In genomic region chr7:149028346-149029109, GRCh38 we compare ENCODE assay signal across 1 cellular context.
TF ChIP-seq lines count a peak whose summit lies in the region.

A gene with protein sequence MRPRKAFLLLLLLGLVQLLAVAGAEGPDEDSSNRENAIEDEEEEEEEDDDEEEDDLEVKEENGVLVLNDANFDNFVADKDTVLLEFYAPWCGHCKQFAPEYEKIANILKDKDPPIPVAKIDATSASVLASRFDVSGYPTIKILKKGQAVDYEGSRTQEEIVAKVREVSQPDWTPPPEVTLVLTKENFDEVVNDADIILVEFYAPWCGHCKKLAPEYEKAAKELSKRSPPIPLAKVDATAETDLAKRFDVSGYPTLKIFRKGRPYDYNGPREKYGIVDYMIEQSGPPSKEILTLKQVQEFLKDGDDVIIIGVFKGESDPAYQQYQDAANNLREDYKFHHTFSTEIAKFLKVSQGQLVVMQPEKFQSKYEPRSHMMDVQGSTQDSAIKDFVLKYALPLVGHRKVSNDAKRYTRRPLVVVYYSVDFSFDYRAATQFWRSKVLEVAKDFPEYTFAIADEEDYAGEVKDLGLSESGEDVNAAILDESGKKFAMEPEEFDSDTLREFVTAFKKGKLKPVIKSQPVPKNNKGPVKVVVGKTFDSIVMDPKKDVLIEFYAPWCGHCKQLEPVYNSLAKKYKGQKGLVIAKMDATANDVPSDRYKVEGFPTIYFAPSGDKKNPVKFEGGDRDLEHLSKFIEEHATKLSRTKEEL (minus strand): TSS chr7:149028505. CDS start chr7:149028408, 97 bp downstream.

TF ChIP-seq in HEK293, 187 proteins besides CTCF, POLR2A, EP300 and RAD21 (continued from another document and continues in another):
- TF ChIP-seq ZBTB21 (tag by site-specific recombination; IDR thresholded peaks at IDR 0.05): no peak
- no peak; the same call in 1 of the 2 replicates for TF ChIP-seq IKZF3 (tag by site-specific recombination; IDR thresholded peaks at IDR 0.05)
- TF ChIP-seq SCRT1 (tag by site-specific recombination; IDR thresholded peaks at IDR 0.05; ENCODE audit: borderline replicate concordance): no peak
- peak; percentile 22; the same call in 1 of the 2 replicates for TF ChIP-seq ZNF223 (tag by site-specific recombination; IDR thresholded peaks at IDR 0.05)
- no peak for TF ChIP-seq MYNN (tag by site-specific recombination; IDR thresholded peaks at IDR 0.05; ENCODE audit: borderline replicate concordance)
- TF ChIP-seq, protein P1, sequence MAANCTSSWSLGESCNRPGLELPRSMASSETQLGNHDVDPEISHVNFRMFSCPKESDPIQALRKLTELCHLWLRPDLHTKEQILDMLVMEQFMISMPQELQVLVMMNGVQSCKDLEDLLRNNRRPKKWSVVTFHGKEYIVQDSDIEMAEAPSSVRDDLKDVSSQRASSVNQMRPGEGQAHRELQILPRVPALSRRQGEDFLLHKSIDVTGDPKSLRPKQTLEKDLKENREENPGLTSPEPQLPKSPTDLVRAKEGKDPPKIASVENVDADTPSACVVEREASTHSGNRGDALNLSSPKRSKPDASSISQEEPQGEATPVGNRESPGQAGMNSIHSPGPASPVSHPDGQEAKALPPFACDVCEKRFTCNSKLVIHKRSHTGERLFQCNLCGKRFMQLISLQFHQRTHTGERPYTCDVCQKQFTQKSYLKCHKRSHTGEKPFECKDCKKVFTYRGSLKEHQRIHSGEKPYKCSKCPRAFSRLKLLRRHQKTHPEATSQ (tag by site-specific recombination; IDR thresholded peaks at IDR 0.05): no peak
- TF ChIP-seq, protein P2, sequence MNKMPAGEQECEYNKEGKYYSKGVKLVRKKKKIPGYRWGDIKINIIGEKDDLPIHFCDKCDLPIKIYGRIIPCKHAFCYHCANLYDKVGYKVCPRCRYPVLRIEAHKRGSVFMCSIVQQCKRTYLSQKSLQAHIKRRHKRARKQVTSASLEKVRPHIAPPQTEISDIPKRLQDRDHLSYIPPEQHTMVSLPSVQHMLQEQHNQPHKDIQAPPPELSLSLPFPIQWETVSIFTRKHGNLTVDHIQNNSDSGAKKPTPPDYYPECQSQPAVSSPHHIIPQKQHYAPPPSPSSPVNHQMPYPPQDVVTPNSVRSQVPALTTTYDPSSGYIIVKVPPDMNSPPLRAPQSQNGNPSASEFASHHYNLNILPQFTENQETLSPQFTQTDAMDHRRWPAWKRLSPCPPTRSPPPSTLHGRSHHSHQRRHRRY (tag by site-specific recombination; IDR thresholded peaks at IDR 0.05): no peak
- TF ChIP-seq ZNF664 (tag by site-specific recombination; IDR thresholded peaks at IDR 0.05): no peak
- TF ChIP-seq ZIC2 (tag by site-specific recombination; IDR thresholded peaks at IDR 0.05): peak; percentile 84
- peak; percentile 80 for TF ChIP-seq ZNF366 (tag by site-specific recombination; conservative IDR thresholded peaks at IDR 0.05)
- TF ChIP-seq REPIN1 (tag by site-specific recombination; IDR thresholded peaks at IDR 0.05; ENCODE audit: low read depth): no peak
- no peak for TF ChIP-seq ZFP41 (tag by site-specific recombination; IDR thresholded peaks at IDR 0.05; ENCODE audit: borderline replicate concordance)
- peak; percentile 63; the same call in 1 of the 2 replicates for TF ChIP-seq ZNF501 (tag by site-specific recombination; IDR thresholded peaks at IDR 0.05)
- TF ChIP-seq, protein P3, sequence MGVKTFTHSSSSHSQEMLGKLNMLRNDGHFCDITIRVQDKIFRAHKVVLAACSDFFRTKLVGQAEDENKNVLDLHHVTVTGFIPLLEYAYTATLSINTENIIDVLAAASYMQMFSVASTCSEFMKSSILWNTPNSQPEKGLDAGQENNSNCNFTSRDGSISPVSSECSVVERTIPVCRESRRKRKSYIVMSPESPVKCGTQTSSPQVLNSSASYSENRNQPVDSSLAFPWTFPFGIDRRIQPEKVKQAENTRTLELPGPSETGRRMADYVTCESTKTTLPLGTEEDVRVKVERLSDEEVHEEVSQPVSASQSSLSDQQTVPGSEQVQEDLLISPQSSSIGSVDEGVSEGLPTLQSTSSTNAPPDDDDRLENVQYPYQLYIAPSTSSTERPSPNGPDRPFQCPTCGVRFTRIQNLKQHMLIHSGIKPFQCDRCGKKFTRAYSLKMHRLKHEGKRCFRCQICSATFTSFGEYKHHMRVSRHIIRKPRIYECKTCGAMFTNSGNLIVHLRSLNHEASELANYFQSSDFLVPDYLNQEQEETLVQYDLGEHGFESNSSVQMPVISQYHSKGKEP (tag by site-specific recombination; IDR thresholded peaks at IDR 0.05): 0 out of 2 replicates have a peak, but pooled peaks have one; percentile 31
- TF ChIP-seq PRDM1 (tag by site-specific recombination; IDR thresholded peaks at IDR 0.05): no peak
- TF ChIP-seq ZNF2 (tag by site-specific recombination; IDR thresholded peaks at IDR 0.05): 0 out of 2 replicates have a peak, but pooled peaks have one; percentile 17
- no peak for TF ChIP-seq AEBP2 (tag by site-specific recombination; IDR thresholded peaks at IDR 0.05; ENCODE audit: borderline replicate concordance)
- no peak for TF ChIP-seq ZNF624 (tag by site-specific recombination; IDR thresholded peaks at IDR 0.05)
- peak; percentile 38; the same call in 1 of the 2 replicates for TF ChIP-seq SP7 (tag by site-specific recombination; IDR thresholded peaks at IDR 0.05)
- TF ChIP-seq ZNF157 (tag by site-specific recombination; IDR thresholded peaks at IDR 0.05): no peak
- peak; percentile 43 for TF ChIP-seq KLF1 (tag by site-specific recombination; IDR thresholded peaks at IDR 0.05)
- no peak for TF ChIP-seq ZNF19 (tag by site-specific recombination; IDR thresholded peaks at IDR 0.05; ENCODE audit: low read depth)
- no peak for TF ChIP-seq ZNF169 (tag by site-specific recombination; IDR thresholded peaks at IDR 0.05)
- TF ChIP-seq ZNF132 (tag by site-specific recombination; IDR thresholded peaks at IDR 0.05; ENCODE audit: borderline replicate concordance): no peak
- peak; percentile 58; the same call in 1 of the 2 replicates for TF ChIP-seq KLF8 (tag by site-specific recombination; IDR thresholded peaks at IDR 0.05)
- peak; percentile 89 for TF ChIP-seq GLIS1 (tag by site-specific recombination; IDR thresholded peaks at IDR 0.05)
- TF ChIP-seq ZNF747 (tag by site-specific recombination; IDR thresholded peaks at IDR 0.05): no peak
- TF ChIP-seq, protein P4, sequence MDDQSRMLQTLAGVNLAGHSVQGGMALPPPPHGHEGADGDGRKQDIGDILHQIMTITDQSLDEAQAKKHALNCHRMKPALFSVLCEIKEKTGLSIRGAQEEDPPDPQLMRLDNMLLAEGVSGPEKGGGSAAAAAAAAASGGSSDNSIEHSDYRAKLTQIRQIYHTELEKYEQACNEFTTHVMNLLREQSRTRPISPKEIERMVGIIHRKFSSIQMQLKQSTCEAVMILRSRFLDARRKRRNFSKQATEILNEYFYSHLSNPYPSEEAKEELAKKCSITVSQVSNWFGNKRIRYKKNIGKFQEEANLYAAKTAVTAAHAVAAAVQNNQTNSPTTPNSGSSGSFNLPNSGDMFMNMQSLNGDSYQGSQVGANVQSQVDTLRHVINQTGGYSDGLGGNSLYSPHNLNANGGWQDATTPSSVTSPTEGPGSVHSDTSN (CRISPR knock-in tag; IDR thresholded peaks at IDR 0.05): peak; percentile 78; the same call in 1 of the 2 replicates
- no peak for TF ChIP-seq ZNF184 (tag by site-specific recombination; IDR thresholded peaks at IDR 0.05)
- no peak for TF ChIP-seq YY1 (tag by site-specific recombination; IDR thresholded peaks at IDR 0.05)
- TF ChIP-seq, protein P5, sequence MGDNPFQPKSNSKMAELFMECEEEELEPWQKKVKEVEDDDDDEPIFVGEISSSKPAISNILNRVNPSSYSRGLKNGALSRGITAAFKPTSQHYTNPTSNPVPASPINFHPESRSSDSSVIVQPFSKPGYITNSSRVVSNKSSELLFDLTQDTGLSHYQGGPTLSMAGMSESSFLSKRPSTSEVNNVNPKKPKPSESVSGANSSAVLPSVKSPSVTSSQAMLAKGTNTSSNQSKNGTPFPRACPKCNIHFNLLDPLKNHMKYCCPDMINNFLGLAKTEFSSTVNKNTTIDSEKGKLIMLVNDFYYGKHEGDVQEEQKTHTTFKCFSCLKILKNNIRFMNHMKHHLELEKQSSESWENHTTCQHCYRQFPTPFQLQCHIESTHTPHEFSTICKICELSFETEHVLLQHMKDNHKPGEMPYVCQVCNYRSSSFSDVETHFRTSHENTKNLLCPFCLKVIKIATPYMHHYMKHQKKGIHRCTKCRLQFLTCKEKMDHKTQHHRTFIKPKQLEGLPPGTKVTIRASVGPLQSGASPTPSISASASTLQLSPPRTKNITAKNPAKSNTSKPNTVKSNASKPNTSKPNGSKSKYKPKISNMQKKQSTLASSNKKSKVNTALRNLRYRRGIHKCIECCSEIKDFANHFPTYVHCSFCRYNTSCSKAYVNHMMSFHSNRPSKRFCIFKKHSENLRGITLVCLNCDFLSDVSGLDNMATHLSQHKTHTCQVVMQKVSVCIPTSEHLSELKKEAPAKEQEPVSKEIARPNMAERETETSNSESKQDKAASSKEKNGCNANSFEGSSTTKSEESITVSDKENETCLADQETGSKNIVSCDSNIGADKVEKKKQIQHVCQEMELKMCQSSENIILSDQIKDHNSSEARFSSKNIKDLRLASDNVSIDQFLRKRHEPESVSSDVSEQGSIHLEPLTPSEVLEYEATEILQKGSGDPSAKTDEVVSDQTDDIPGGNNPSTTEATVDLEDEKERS (tag by site-specific recombination; IDR thresholded peaks at IDR 0.05): no peak
- TF ChIP-seq ZNF544 (tag by site-specific recombination; IDR thresholded peaks at IDR 0.05): no peak
- no peak for TF ChIP-seq ZNF311 (tag by site-specific recombination; IDR thresholded peaks at IDR 0.05; ENCODE audit: borderline replicate concordance)
- 0 out of 2 replicates have a peak, but pooled peaks have one; percentile 37 for TF ChIP-seq KLF7 (tag by site-specific recombination; IDR thresholded peaks at IDR 0.05; ENCODE audit: borderline replicate concordance)
- peak; percentile 90 for TF ChIP-seq EGR2 (tag by site-specific recombination; IDR thresholded peaks at IDR 0.05; ENCODE audit: low read depth)
- no peak for TF ChIP-seq ZNF138 (tag by site-specific recombination; IDR thresholded peaks at IDR 0.05; ENCODE audit: borderline replicate concordance)
- no peak for TF ChIP-seq ZNF776 (tag by site-specific recombination; IDR thresholded peaks at IDR 0.05; ENCODE audit: borderline replicate concordance)
- no peak for TF ChIP-seq ZNF114 (tag by site-specific recombination; IDR thresholded peaks at IDR 0.05)
- no peak for TF ChIP-seq ZNF529 (tag by site-specific recombination; IDR thresholded peaks at IDR 0.05; ENCODE audit: insufficient replicate concordance)
- no peak for TF ChIP-seq ZNF37A (tag by site-specific recombination; IDR thresholded peaks at IDR 0.05)
- no peak; the same call in 1 of the 2 replicates for TF ChIP-seq BCL11A (tag by site-specific recombination; IDR thresholded peaks at IDR 0.05; ENCODE audit: low read depth)
- no peak for TF ChIP-seq ZNF354C (tag by site-specific recombination; IDR thresholded peaks at IDR 0.05; ENCODE audit: borderline replicate concordance, low read depth)
- TF ChIP-seq ZNF585B (tag by site-specific recombination; IDR thresholded peaks at IDR 0.05): no peak
- TF ChIP-seq HOXA7 (CRISPR knock-in tag; IDR thresholded peaks at IDR 0.05; ENCODE audit: borderline replicate concordance): no peak
- TF ChIP-seq ZNF571 (tag by site-specific recombination; IDR thresholded peaks at IDR 0.05): no peak
- TF ChIP-seq ZNF23 (tag by site-specific recombination; IDR thresholded peaks at IDR 0.05; ENCODE audit: borderline replicate concordance): no peak
- peak; percentile 99 for TF ChIP-seq ZEB2 (tag by site-specific recombination; IDR thresholded peaks at IDR 0.05)
- TF ChIP-seq ZNF626 (tag by site-specific recombination; IDR thresholded peaks at IDR 0.05): no peak
- no peak for TF ChIP-seq ZNF792 (tag by site-specific recombination; IDR thresholded peaks at IDR 0.05)
- TF ChIP-seq ZNF843 (tag by site-specific recombination; IDR thresholded peaks at IDR 0.05): 0 out of 2 replicates have a peak, but pooled peaks have one; percentile 13
- TF ChIP-seq ZBTB1 (tag by site-specific recombination; IDR thresholded peaks at IDR 0.05): peak; percentile 73; the same call in 1 of the 2 replicates
- TF ChIP-seq, protein P6, sequence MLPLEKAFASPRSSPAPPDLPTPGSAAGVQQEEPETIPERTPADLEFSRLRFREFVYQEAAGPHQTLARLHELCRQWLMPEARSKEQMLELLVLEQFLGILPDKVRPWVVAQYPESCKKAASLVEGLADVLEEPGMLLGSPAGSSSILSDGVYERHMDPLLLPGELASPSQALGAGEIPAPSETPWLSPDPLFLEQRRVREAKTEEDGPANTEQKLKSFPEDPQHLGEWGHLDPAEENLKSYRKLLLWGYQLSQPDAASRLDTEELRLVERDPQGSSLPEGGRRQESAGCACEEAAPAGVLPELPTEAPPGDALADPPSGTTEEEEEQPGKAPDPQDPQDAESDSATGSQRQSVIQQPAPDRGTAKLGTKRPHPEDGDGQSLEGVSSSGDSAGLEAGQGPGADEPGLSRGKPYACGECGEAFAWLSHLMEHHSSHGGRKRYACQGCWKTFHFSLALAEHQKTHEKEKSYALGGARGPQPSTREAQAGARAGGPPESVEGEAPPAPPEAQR (tag by site-specific recombination; IDR thresholded peaks at IDR 0.05): no peak
- TF ChIP-seq, protein P7, sequence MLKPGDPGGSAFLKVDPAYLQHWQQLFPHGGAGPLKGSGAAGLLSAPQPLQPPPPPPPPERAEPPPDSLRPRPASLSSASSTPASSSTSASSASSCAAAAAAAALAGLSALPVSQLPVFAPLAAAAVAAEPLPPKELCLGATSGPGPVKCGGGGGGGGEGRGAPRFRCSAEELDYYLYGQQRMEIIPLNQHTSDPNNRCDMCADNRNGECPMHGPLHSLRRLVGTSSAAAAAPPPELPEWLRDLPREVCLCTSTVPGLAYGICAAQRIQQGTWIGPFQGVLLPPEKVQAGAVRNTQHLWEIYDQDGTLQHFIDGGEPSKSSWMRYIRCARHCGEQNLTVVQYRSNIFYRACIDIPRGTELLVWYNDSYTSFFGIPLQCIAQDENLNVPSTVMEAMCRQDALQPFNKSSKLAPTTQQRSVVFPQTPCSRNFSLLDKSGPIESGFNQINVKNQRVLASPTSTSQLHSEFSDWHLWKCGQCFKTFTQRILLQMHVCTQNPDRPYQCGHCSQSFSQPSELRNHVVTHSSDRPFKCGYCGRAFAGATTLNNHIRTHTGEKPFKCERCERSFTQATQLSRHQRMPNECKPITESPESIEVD (tag by site-specific recombination; IDR thresholded peaks at IDR 0.05): no peak
- TF ChIP-seq ZNF391 (tag by site-specific recombination; IDR thresholded peaks at IDR 0.05; ENCODE audit: borderline replicate concordance, low read depth): 0 out of 2 replicates have a peak, but pooled peaks have one; percentile 63
- no peak for TF ChIP-seq ZNF677 (tag by site-specific recombination; IDR thresholded peaks at IDR 0.05)
- TF ChIP-seq ZNF324 (tag by site-specific recombination; IDR thresholded peaks at IDR 0.05): 0 out of 2 replicates have a peak, but pooled peaks have one; percentile 27
